Comparison of ENCODE assay signal across 8 cellular contexts in the genomic region with DNA sequence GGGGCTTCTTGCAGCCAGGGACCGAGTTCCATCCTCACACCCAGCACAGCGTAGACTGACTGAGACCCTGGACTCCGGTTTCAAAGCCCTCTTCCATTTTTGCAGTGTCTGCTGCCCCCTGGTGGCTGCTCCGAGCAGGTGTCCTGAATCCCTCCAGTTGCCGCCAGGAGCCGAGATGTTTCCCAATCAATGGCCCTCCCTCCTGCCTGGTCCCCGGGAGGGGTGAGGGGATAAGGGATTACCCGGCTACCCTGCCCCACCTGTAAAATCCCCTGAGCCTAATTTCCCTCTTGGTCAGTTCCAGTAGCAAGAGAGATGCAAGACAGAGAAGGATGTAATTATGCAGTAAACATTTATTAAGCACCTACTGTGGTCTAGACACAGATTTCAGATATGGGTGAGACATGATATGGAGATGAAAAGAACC. TPM values are rescaled to one million over a fixed set of nuclear protein-coding genes. Genes with fewer than 3 reads are reported as not detected.
A peak's percentile ranks its signal among the peaks of the same experiment; 100 is the strongest.
DNase-seq lines count a peak whose midpoint lies in the region; ATAC-seq, FAIRE-seq and TF ChIP-seq lines count a peak whose summit lies in the region.

No MANE protein-coding gene starts in this region.

- peak; percentile 97 for FAIRE-seq in H1 (lab: Jason Lieb, UNC)

- H2BK20ac ChIP-seq in H1 (ENCODE audit: low read length) = no peak overlapping the region

- no peak overlapping the region for H2BK12ac ChIP-seq in H1 (ENCODE audit: low read depth, low read length)

- no peak overlapping the region for H4K5ac ChIP-seq in H1 (ENCODE audit: insufficient read length, low read depth, low read length)
- no peak overlapping the region for H4K5ac ChIP-seq in mesendoderm (ENCODE audit: low read length)

- no peak overlapping the region for H3K14ac ChIP-seq in H1 (ENCODE audit: insufficient read length)

- no peaks in the 10 kb centered on the region for H3K36me3 ChIP-seq in H7 (replicated peaks; ENCODE audit: control insufficient read depth, insufficient read depth, low read length)
- no peaks in the 10 kb centered on the region for H3K36me3 ChIP-seq in H1 (ENCODE audit: control insufficient read depth in 2 of 4, insufficient read depth in 4 of 4, low read length in 3 of 4)
- H3K36me3 ChIP-seq in mesendoderm (ENCODE audit: control insufficient read depth, insufficient read depth, low read length) = no peaks in the 10 kb centered on the region

- H2AK5ac ChIP-seq in H1 (ENCODE audit: low read depth, low read length) (no peak overlapping the region), mesendoderm (ENCODE audit: low read length) (no peak overlapping the region)

- H2BK5ac ChIP-seq in H1 (ENCODE audit: low read depth, low read length) (no peak overlapping the region), mesendoderm (ENCODE audit: low read length) (no peak overlapping the region)

- H3K4me1 ChIP-seq in H1 (replicated peaks in 1 of 4; ENCODE audit: control insufficient read depth in 3 of 4, insufficient read depth in 4 of 4, low read length in 3 of 4) = no peaks in the 10 kb centered on the region
- H3K4me1 ChIP-seq in mesendoderm (ENCODE audit: control insufficient read depth, low read depth, low read length) = no peaks in the 10 kb centered on the region

- H4K91ac ChIP-seq in H1 (replicated peaks; ENCODE audit: insufficient read length, low read length) = no peak overlapping the region

- H3K23ac ChIP-seq in H1 (ENCODE audit: insufficient read length) (no peak overlapping the region), mesendoderm (ENCODE audit: low read length) (no peak overlapping the region)

- no peak overlapping the region for H2BK120ac ChIP-seq in H1 (replicated peaks; ENCODE audit: low read depth, low read length)
- no peak overlapping the region for H2BK120ac ChIP-seq in mesendoderm (ENCODE audit: low read depth, low read length)

- peak; percentile 89 to 92 for TF ChIP-seq RAD21 in H1 (IDR thresholded peaks at IDR 0.05 in 1 of 2, conservative IDR thresholded peaks at IDR 0.05 in 1 of 2; ENCODE audit: low read depth in 2 of 2, low read length in 2 of 2)

- H3K4me2 ChIP-seq in H1 (ENCODE audit: insufficient read depth in 1 of 2, low read depth in 2 of 2, low read length in 2 of 2) = no peak overlapping the region
- no peak overlapping the region for H3K4me2 ChIP-seq in mesendoderm (ENCODE audit: low read length)

- no peak overlapping the region for H3K18ac ChIP-seq in H1 (ENCODE audit: extremely low read depth, low read length)
- no peak overlapping the region for H3K18ac ChIP-seq in mesendoderm (ENCODE audit: low read length)

- no peak overlapping the region for H2BK15ac ChIP-seq in H1 (ENCODE audit: low read length)
- no peak overlapping the region for H2BK15ac ChIP-seq in mesendoderm (replicated peaks; ENCODE audit: low read depth)

- no peak for TF ChIP-seq POLR2A in H1 (IDR thresholded peaks at IDR 0.05; ENCODE audit: control extremely low read depth in 1 of 2, low read depth in 2 of 2, low read length in 2 of 2)

- no peak for ATAC-seq in GM21786 (IDR thresholded peaks at IDR 0.05; ENCODE audit: unreplicated experiment)

- no peaks in the 10 kb centered on the region for H3K79me1 ChIP-seq in H1 (ENCODE audit: low read depth, low read length)
- no peaks in the 10 kb centered on the region for H3K79me1 ChIP-seq in mesendoderm (ENCODE audit: low read length)

- H3K9ac ChIP-seq in H1 (replicated peaks in 1 of 4; ENCODE audit: extremely low read depth in 1 of 4, low read depth in 3 of 4, low read length in 3 of 4) = no peak overlapping the region
- H3K9ac ChIP-seq in mesendoderm (ENCODE audit: low read length) = no peak overlapping the region

- POLR2A ChIA-PET in H1 (lab: Charles Lee; ENCODE audit: partially characterized antibody) = interaction anchor here (0.6 kb wide), 1 partner anchor 499 kb away, joined by 3 read pairs; no protein-coding TSS in a partner anchor

- H3K4ac ChIP-seq in H1 (replicated peaks; ENCODE audit: insufficient read length, low read depth, low read length) = no peak overlapping the region
- H3K4ac ChIP-seq in mesendoderm (ENCODE audit: low read depth, low read length) = no peak overlapping the region

- H3K23me2 ChIP-seq in H1 (ENCODE audit: low read depth, low read length) = no peaks in the 10 kb centered on the region

- CTCF ChIA-PET in H1 (lab: Charles Lee; ENCODE audit: partially characterized antibody) = interaction anchor here (0.6 to 10.8 kb wide), 7 partner anchors 10 to 418 kb away, joined by 3 to 115 read pairs (median 3); no protein-coding TSS in a partner anchor

- H4K20me1 ChIP-seq in H1 (replicated peaks in 1 of 2; ENCODE audit: control insufficient read depth in 1 of 2, insufficient read depth in 2 of 2, low read length in 2 of 2) = no peaks in the 10 kb centered on the region

- peak; percentile 95 for TF ChIP-seq CTCF in AG09319 (IDR thresholded peaks at IDR 0.05; ENCODE audit: low read depth, low read length)
- peak; percentile 90 to 97 (median 97) for TF ChIP-seq CTCF in H1 (IDR thresholded peaks at IDR 0.05; ENCODE audit: control extremely low read depth in 1 of 3, insufficient read depth in 1 of 3, low read depth in 1 of 3, low read length in 3 of 3)

- H3K4me3 ChIP-seq in H7 (ENCODE audit: insufficient read depth, low read depth, low read length) (no peak overlapping the region), H1 (ENCODE audit: extremely low read depth in 1 of 4, insufficient read depth in 2 of 4, low read depth in 3 of 4, low read length in 4 of 4) (no peak overlapping the region), mesendoderm (ENCODE audit: low read length) (no peak overlapping the region)

- no peaks in the 10 kb centered on the region for H3K27me3 ChIP-seq in H7 (ENCODE audit: control insufficient read depth, insufficient read depth, low read length)
- H3K27me3 ChIP-seq in H1 (replicated peaks in 1 of 4; ENCODE audit: control insufficient read depth in 3 of 4, extremely low read depth in 1 of 4, insufficient read depth in 3 of 4, low read length in 3 of 4) = no peaks in the 10 kb centered on the region
- no peaks in the 10 kb centered on the region for H3K27me3 ChIP-seq in mesendoderm (ENCODE audit: insufficient read depth, low read length, poor library complexity)

- H4K8ac ChIP-seq in H1 (ENCODE audit: extremely low read depth, insufficient read depth, low read length) (no peak overlapping the region), mesendoderm (ENCODE audit: low read depth, low read length) (no peak overlapping the region)

- no peak overlapping the region for H3K27ac ChIP-seq in H1 (ENCODE audit: low read depth, low read length)
- no peak overlapping the region for H3K27ac ChIP-seq in mesendoderm (ENCODE audit: low read depth, low read length)

- H2AFZ ChIP-seq in H1 (ENCODE audit: low read length) = no peak overlapping the region

- H3K56ac ChIP-seq in H1 (replicated peaks; ENCODE audit: insufficient read length, low read depth, low read length) (no peak overlapping the region), mesendoderm (ENCODE audit: low read length) (no peak overlapping the region)

- TF ChIP-seq EP300 in H1 (IDR thresholded peaks at IDR 0.05; ENCODE audit: borderline replicate concordance in 1 of 2, low read depth in 2 of 2, low read length in 2 of 2) = no peak

- WGBS in H1 (ENCODE audit: extremely low coverage in 1 of 2, insufficient coverage in 1 of 2, insufficient read length in 1 of 2, insufficient replicate concordance in 2 of 2, low coverage in 1 of 2, low lambda C conversion rate in 2 of 2, missing lambda C conversion rate in 1 of 2), 2 experiments = 26% methylated on average over 8 of the region's 8 CpGs; no CpG with 5 or more reads in 1 of the 2 experiments
- WGBS in mesendoderm (ENCODE audit: extremely low coverage, insufficient coverage, low lambda C conversion rate) = no CpG with 5 or more reads among the region's 8 CpGs

- H3K9me3 ChIP-seq in H1 (ENCODE audit: insufficient read depth in 2 of 2, low read depth in 1 of 2, low read length in 1 of 2) = no peaks in the 10 kb centered on the region

- H3K79me2 ChIP-seq in H1 (ENCODE audit: control insufficient read depth in 1 of 2, insufficient read depth in 2 of 2, low read length in 2 of 2) (no peaks in the 10 kb centered on the region), mesendoderm (ENCODE audit: control insufficient read depth, insufficient read depth, low read length) (no peaks in the 10 kb centered on the region)

- DNase-seq in AG09319 (ENCODE audit: extremely low read depth, low read depth) (peak; percentile 12), H7 (peak; percentile 96), NCI-H774 (lab: John Stamatoyannopoulos, UW) (peak; percentile 64), H1 (ENCODE audit: low read depth in 1 of 2, low spot score in 2 of 2) (peak; percentile 73 to 95), mesendoderm (peak; percentile 90)
- DNase-seq in activated CD8-positive, alpha-beta memory T cell treated with anti-CD3 and anti-CD28 coated beads for 1 hour (ENCODE audit: extremely low read depth in 1 of 2, low read depth in 1 of 2) = peak; percentile 34 to 67
- DNase-seq in stimulated activated CD8-positive, alpha-beta memory T cell treated with anti-CD3 and anti-CD28 coated beads, Interleukin-15, amount 100 ng/mL, for 48 hours (ENCODE audit: low read depth in 2 of 2) = peak; percentile 41 to 49

TF ChIP-seq in H1, 55 proteins besides CTCF, POLR2A, EP300 and RAD21 (continues in another document):
- TF ChIP-seq POLR2AphosphoS5 (IDR thresholded peaks at IDR 0.05; ENCODE audit: low read depth, low read length) = no peak
- TF ChIP-seq GABPA (IDR thresholded peaks at IDR 0.05; ENCODE audit: borderline replicate concordance, insufficient read depth, low read length) = 0 out of 2 replicates have a peak, but pooled peaks have one; percentile 43
- no peak for TF ChIP-seq CBX8 (IDR thresholded peaks at IDR 0.05; ENCODE audit: borderline replicate concordance, low read depth, low read length)
- no peak for TF ChIP-seq HDAC6 (IDR thresholded peaks at IDR 0.05; ENCODE audit: low read depth, low read length)
- no peak for TF ChIP-seq TEAD4 (IDR thresholded peaks at IDR 0.05; ENCODE audit: low read depth, low read length)
- no peak for TF ChIP-seq JUN (IDR thresholded peaks at IDR 0.05; ENCODE audit: low read depth, low read length)
- no peak for TF ChIP-seq ASH2L (IDR thresholded peaks at IDR 0.05; ENCODE audit: low read length)
- TF ChIP-seq CREB1 (IDR thresholded peaks at IDR 0.05) = peak; percentile 7; the same call in 1 of the 2 replicates
- no peak for TF ChIP-seq SUZ12 (IDR thresholded peaks at IDR 0.05; ENCODE audit: low read length)

RNA-seq across cellular contexts. Expression of a gene that starts 55.0 kb away (rescaled TPM):
- total RNA-seq in H7 (2014; rRNA removed; shearing (Covaris generic)) = 7.1 and 10.1 TPM in 2 replicates
- 12.3 and 13.7 TPM in 2 replicates for total RNA-seq in H1 (2021; fragmentation: NEBNext Ultra II Directional; extraction: Animal tissue kit (Norgen Biotek cat#: 25700))
- polyA plus RNA-seq in H1 (2011; rRNA removed) = 5.2 and 9.7 TPM in 2 replicates
- 7.1 TPM for polyA plus RNA-seq in H1 (2011; cell fraction: cytosol; rRNA removed)
- polyA plus RNA-seq in H1 (2011; cell fraction: nucleus; rRNA removed) = 8.6 TPM
- polyA plus RNA-seq in H1 (2012, experiment 1 of 2) = 5.3 to 9.2 TPM (median 8.8 TPM) in 4 replicates
- 12.2 TPM for polyA plus RNA-seq in H1 (2012, experiment 2 of 2)
- polyA plus RNA-seq in H1 (2013, experiment 1 of 2) = 6.6 TPM
- 6.6 TPM for polyA plus RNA-seq in H1 (2013, experiment 2 of 2)
- polyA minus RNA-seq in H1 (2011; rRNA and poly(A)+ RNA removed) = 2.0 and 2.5 TPM in 2 replicates
- polyA minus RNA-seq in H1 (2011; cell fraction: cytosol; rRNA and poly(A)+ RNA removed) = 5.1 TPM
- 5.7 TPM for polyA minus RNA-seq in H1 (2011; cell fraction: nucleus; rRNA and poly(A)+ RNA removed)
- 4.4 TPM for polyA plus RNA-seq in mesendoderm (2013, experiment 1 of 2)
- 4.3 TPM for polyA plus RNA-seq in mesendoderm (2013, experiment 2 of 2)

Comparison
In these comparisons a context has a peak if more than half of its experiments do, and no peak if none do; other contexts are left out.
1. DNase-seq: peak in every context shown above with its lines; median percentile 96 in H7; 90 in mesendoderm; 84 in H1; 64 in NCI-H774; 50 in activated CD8-positive, alpha-beta memory T cell treated with anti-CD3 and anti-CD28 coated beads for 1 hour; 45 in stimulated activated CD8-positive, alpha-beta memory T cell treated with anti-CD3 and anti-CD28 coated beads, Interleukin-15, amount 100 ng/mL, for 48 hours; 12 in AG09319.